In genomic region chr1:152001631-152002584, GRCh38 we compare ENCODE assay signal across 8 cellular contexts. TPM values are rescaled to one million over a fixed set of nuclear protein-coding genes. Genes with fewer than 3 reads are reported as not detected.
DNase-seq lines count a peak whose midpoint lies in the region; ATAC-seq and TF ChIP-seq lines count a peak whose summit lies in the region.

No MANE protein-coding gene starts in this region.

- peaks cover 20% of the 10 kb centered on the region for H3K27me3 ChIP-seq in BJ (ENCODE audit: control insufficient read depth, insufficient read depth, low read length)
- no peaks in the 10 kb centered on the region for H3K27me3 ChIP-seq in mesendoderm (ENCODE audit: insufficient read depth, low read length, poor library complexity)

- no peak overlapping the region for H4K5ac ChIP-seq in mesendoderm (ENCODE audit: low read length)

- H3K4ac ChIP-seq in mesendoderm (ENCODE audit: low read depth, low read length), result no peak overlapping the region

- no CpG with 5 or more reads among the region's 4 CpGs for WGBS in mesendoderm (ENCODE audit: extremely low coverage, insufficient coverage, low lambda C conversion rate)

- H3K4me3 ChIP-seq in BJ (ENCODE audit: low read depth, low read length), result no peak overlapping the region
- no peak overlapping the region for H3K4me3 ChIP-seq in HEK293 (ENCODE audit: low read depth, low read length)
- H3K4me3 ChIP-seq in mesendoderm (ENCODE audit: low read length), result no peak overlapping the region

- no peak overlapping the region for H2BK120ac ChIP-seq in mesendoderm (ENCODE audit: low read depth, low read length)

- H3K56ac ChIP-seq in mesendoderm (ENCODE audit: low read length), result no peak overlapping the region

- H3K9me3 ChIP-seq in HEK293 (ENCODE audit: control insufficient read depth, insufficient read depth, low read depth, low read length), result no peaks in the 10 kb centered on the region

- H3K4me1 ChIP-seq in HEK293 (ENCODE audit: control insufficient read depth, insufficient read depth, low read length), result no peaks in the 10 kb centered on the region
- H3K4me1 ChIP-seq in mesendoderm (ENCODE audit: control insufficient read depth, low read depth, low read length), result peaks cover 2% of the 10 kb centered on the region

- no peak overlapping the region for H2BK15ac ChIP-seq in mesendoderm (replicated peaks; ENCODE audit: low read depth)

- DNase-seq in BJ (ENCODE audit: low read depth) (peak; percentile 91), NCI-H748 (lab: John Stamatoyannopoulos, UW; ENCODE audit: unreplicated experiment) (peak; percentile 78), mesendoderm (peak; percentile 87)
- peak; percentile 74 to 80 for DNase-seq in activated CD4-positive, alpha-beta T cell treated with anti-CD3 and anti-CD28 coated beads, Interleukin-2, amount 50 U/mL, for 4 hours
- peak; percentile 65 for DNase-seq in effector CD4-positive, alpha-beta T cell
- DNase-seq in stimulated activated CD8-positive, alpha-beta memory T cell treated with anti-CD3 and anti-CD28 coated beads, Interleukin-12 subunit alpha, Interleukin-12 subunit beta, amount 100 ng/mL, for 1 hour (ENCODE audit: low read depth), result peak; percentile 61

- no peak overlapping the region for H2AK5ac ChIP-seq in mesendoderm (ENCODE audit: low read length)

- H3K23ac ChIP-seq in mesendoderm (ENCODE audit: low read length), result no peak overlapping the region

- no peaks in the 10 kb centered on the region for H3K36me3 ChIP-seq in BJ (ENCODE audit: control insufficient read depth, insufficient read depth, low read length)
- no peaks in the 10 kb centered on the region for H3K36me3 ChIP-seq in HEK293 (ENCODE audit: control insufficient read depth in 2 of 2, insufficient read depth in 1 of 2, low read length in 2 of 2)
- H3K36me3 ChIP-seq in mesendoderm (ENCODE audit: control insufficient read depth, insufficient read depth, low read length), result no peaks in the 10 kb centered on the region

- H4K8ac ChIP-seq in mesendoderm (ENCODE audit: low read depth, low read length), result no peak overlapping the region

- no peak for ATAC-seq in GM19397 (IDR thresholded peaks at IDR 0.05; ENCODE audit: unreplicated experiment)

- no peaks in the 10 kb centered on the region for H3K79me2 ChIP-seq in mesendoderm (ENCODE audit: control insufficient read depth, insufficient read depth, low read length)

- CTCF ChIA-PET in BJ (lab: Yijun Ruan, JAX) (interaction anchor here (0.7 to 14.5 kb wide), 31 partner anchors 10 to 308 kb away, joined by 3 to 315 read pairs (median 5); partner anchors contain the start of genes S100A11 and THEM4), HEK293 (lab: Yijun Ruan, JAX) (interaction anchor here (0.5 to 11.2 kb wide), 48 partner anchors 8 to 535 kb away, joined by 3 to 409 read pairs (median 5); partner anchors contain the start of gene S100A10)

- no peak overlapping the region for H3K27ac ChIP-seq in HEK293 (ENCODE audit: extremely low read depth, low read depth, low read length)
- no peak overlapping the region for H3K27ac ChIP-seq in mesendoderm (ENCODE audit: low read depth, low read length)

- no peak overlapping the region for H3K4me2 ChIP-seq in mesendoderm (ENCODE audit: low read length)

- TF ChIP-seq CTCF in BJ (IDR thresholded peaks at IDR 0.05; ENCODE audit: insufficient read depth, low read depth, low read length) (peak; percentile 92), HEK293 (tag by site-specific recombination; IDR thresholded peaks at IDR 0.05) (peak; percentile 73; the same call in 1 of the 2 replicates)

- no peak overlapping the region for H2BK5ac ChIP-seq in mesendoderm (ENCODE audit: low read length)

- POLR2A ChIA-PET in BJ (lab: Charles Lee) (no interaction called here), HEK293 (lab: Yijun Ruan, JAX) (interaction anchor here (0.9 to 1.4 kb wide), 6 partner anchors 10 to 68 kb away, joined by 3 to 6 read pairs (median 4); partner anchors contain the start of gene S100A11)

- H3K79me1 ChIP-seq in mesendoderm (ENCODE audit: low read length), result no peaks in the 10 kb centered on the region

- H3K9ac ChIP-seq in mesendoderm (ENCODE audit: low read length), result no peak overlapping the region

- peak overlapping the region; percentile 11 for H3K18ac ChIP-seq in mesendoderm (ENCODE audit: low read length)

TF ChIP-seq in HEK293, 187 proteins besides CTCF, POLR2A, EP300 and RAD21 (continues in another document):
- no peak for TF ChIP-seq ZBTB8A (tag by site-specific recombination; IDR thresholded peaks at IDR 0.05)
- TF ChIP-seq ZNF184 (tag by site-specific recombination; IDR thresholded peaks at IDR 0.05), result no peak
- 0 out of 2 replicates have a peak, but pooled peaks have one; percentile 31 for TF ChIP-seq FEZF1 (tag by site-specific recombination; IDR thresholded peaks at IDR 0.05)
- no peak for TF ChIP-seq ZNF707 (tag by site-specific recombination; IDR thresholded peaks at IDR 0.05)
- TF ChIP-seq REPIN1 (tag by site-specific recombination; IDR thresholded peaks at IDR 0.05; ENCODE audit: low read depth), result no peak
- TF ChIP-seq PBX3 (CRISPR knock-in tag; IDR thresholded peaks at IDR 0.05), result no peak
- 0 out of 2 replicates have a peak, but pooled peaks have one; percentile 49 for TF ChIP-seq KLF8 (tag by site-specific recombination; IDR thresholded peaks at IDR 0.05)
- no peak for TF ChIP-seq ZNF530 (tag by site-specific recombination; IDR thresholded peaks at IDR 0.05; ENCODE audit: low read depth)
- TF ChIP-seq, protein P1, sequence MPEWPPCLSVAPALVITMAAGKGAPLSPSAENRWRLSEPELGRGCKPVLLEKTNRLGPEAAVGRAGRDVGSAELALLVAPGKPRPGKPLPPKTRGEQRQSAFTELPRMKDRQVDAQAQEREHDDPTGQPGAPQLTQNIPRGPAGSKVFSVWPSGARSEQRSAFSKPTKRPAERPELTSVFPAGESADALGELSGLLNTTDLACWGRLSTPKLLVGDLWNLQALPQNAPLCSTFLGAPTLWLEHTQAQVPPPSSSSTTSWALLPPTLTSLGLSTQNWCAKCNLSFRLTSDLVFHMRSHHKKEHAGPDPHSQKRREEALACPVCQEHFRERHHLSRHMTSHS (tag by site-specific recombination; IDR thresholded peaks at IDR 0.05), result no peak
- TF ChIP-seq SP7 (tag by site-specific recombination; IDR thresholded peaks at IDR 0.05), result peak; percentile 25; the same call in 1 of the 2 replicates
- no peak for TF ChIP-seq ZNF449 (tag by site-specific recombination; IDR thresholded peaks at IDR 0.05)
- TF ChIP-seq, protein P2, sequence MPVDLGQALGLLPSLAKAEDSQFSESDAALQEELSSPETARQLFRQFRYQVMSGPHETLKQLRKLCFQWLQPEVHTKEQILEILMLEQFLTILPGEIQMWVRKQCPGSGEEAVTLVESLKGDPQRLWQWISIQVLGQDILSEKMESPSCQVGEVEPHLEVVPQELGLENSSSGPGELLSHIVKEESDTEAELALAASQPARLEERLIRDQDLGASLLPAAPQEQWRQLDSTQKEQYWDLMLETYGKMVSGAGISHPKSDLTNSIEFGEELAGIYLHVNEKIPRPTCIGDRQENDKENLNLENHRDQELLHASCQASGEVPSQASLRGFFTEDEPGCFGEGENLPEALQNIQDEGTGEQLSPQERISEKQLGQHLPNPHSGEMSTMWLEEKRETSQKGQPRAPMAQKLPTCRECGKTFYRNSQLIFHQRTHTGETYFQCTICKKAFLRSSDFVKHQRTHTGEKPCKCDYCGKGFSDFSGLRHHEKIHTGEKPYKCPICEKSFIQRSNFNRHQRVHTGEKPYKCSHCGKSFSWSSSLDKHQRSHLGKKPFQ (tag by site-specific recombination; IDR thresholded peaks at IDR 0.05), result no peak
- TF ChIP-seq ZNF324 (tag by site-specific recombination; IDR thresholded peaks at IDR 0.05), result no peak
- TF ChIP-seq ZNF626 (tag by site-specific recombination; IDR thresholded peaks at IDR 0.05), result no peak
- no peak for TF ChIP-seq ZNF830 (tag by site-specific recombination; IDR thresholded peaks at IDR 0.05; ENCODE audit: low read depth)
- no peak for TF ChIP-seq ZNF302 (tag by site-specific recombination; IDR thresholded peaks at IDR 0.05; ENCODE audit: low read depth)
- TF ChIP-seq SALL2 (tag by site-specific recombination; IDR thresholded peaks at IDR 0.05; ENCODE audit: borderline replicate concordance), result no peak
- no peak for TF ChIP-seq ZNF423 (tag by site-specific recombination; IDR thresholded peaks at IDR 0.05)

RNA-seq across cellular contexts. Expression of gene S100A10, which starts 8.2 kb away (rescaled TPM):
- polyA plus RNA-seq in BJ (2011; rRNA removed), result 40.3 and 88.4 TPM in 2 replicates
- polyA minus RNA-seq in BJ (2011; rRNA and poly(A)+ RNA removed), result 44.3 and 50.4 TPM in 2 replicates
- polyA plus RNA-seq in mesendoderm (2013, experiment 1 of 2), result 181 TPM
- 187 TPM for polyA plus RNA-seq in mesendoderm (2013, experiment 2 of 2)

RNA-seq across cellular contexts. Expression of gene S100A11, which starts 34.9 kb away (rescaled TPM):
- polyA plus RNA-seq in BJ (2011; rRNA removed), result 1,269 and 1,278 TPM in 2 replicates
- polyA minus RNA-seq in BJ (2011; rRNA and poly(A)+ RNA removed), result 615 and 739 TPM in 2 replicates
- polyA plus RNA-seq in mesendoderm (2013, experiment 1 of 2), result 847 TPM
- 867 TPM for polyA plus RNA-seq in mesendoderm (2013, experiment 2 of 2)
